In genomic region chr2:8681786-8682692, GRCh38 we compare ENCODE assay signal across 1 cellular context.
TF ChIP-seq lines count a peak whose summit lies in the region.

TSS of gene ID2 (plus strand) at chr2:8682056. CDS start at chr2:8682166, 110 bp downstream.

TF ChIP-seq in HepG2, 621 proteins besides CTCF, POLR2A, EP300 and RAD21 (continued from another document and continues in another):
- TF ChIP-seq ZNF318 (CRISPR knock-in tag; IDR thresholded peaks at IDR 0.05) (peak; percentile 78), NR2F1 (CRISPR knock-in tag; IDR thresholded peaks at IDR 0.05) (no peak), ZNF792 (CRISPR knock-in tag; IDR thresholded peaks at IDR 0.05) (peak; percentile 89), MED1 (CRISPR knock-in tag; IDR thresholded peaks at IDR 0.05) (peak; percentile 95), WIZ (CRISPR knock-in tag; IDR thresholded peaks at IDR 0.05) (no peak; the same call in 1 of the 2 replicates), PCBP1 (IDR thresholded peaks at IDR 0.05; ENCODE audit: borderline replicate concordance, low read depth, low read length) (no peak; the same call in none of the 2 replicates), ZNF296 (CRISPR knock-in tag; conservative IDR thresholded peaks at IDR 0.05) (peak; percentile 83; the same call in 1 of the 2 replicates), ZNF124 (CRISPR knock-in tag; IDR thresholded peaks at IDR 0.05) (peak; percentile 95), ZFP37 (CRISPR knock-in tag; IDR thresholded peaks at IDR 0.05; ENCODE audit: borderline replicate concordance) (peak; percentile 85), HOMEZ (CRISPR knock-in tag; IDR thresholded peaks at IDR 0.05; ENCODE audit: low read depth) (peak; percentile 49; the same call in 1 of the 2 replicates), RXRB (CRISPR knock-in tag; IDR thresholded peaks at IDR 0.05; ENCODE audit: borderline replicate concordance) (peak; percentile 88), GMEB1 (CRISPR knock-in tag; IDR thresholded peaks at IDR 0.05; ENCODE audit: borderline replicate concordance) (peak; percentile 68; the same call in 1 of the 2 replicates), PRDM4 (CRISPR knock-in tag; IDR thresholded peaks at IDR 0.05; ENCODE audit: borderline replicate concordance) (peak; percentile 90; the same call in 1 of the 2 replicates), MNT (IDR thresholded peaks at IDR 0.05) (peak; percentile 71), PPARG (CRISPR knock-in tag; conservative IDR thresholded peaks at IDR 0.05) (peak; percentile 51; the same call in 1 of the 2 replicates), ZNF329 (CRISPR knock-in tag; IDR thresholded peaks at IDR 0.05; ENCODE audit: low read depth) (peak; percentile 94), ZNF709 (CRISPR knock-in tag; IDR thresholded peaks at IDR 0.05) (peak; percentile 95), PAF1 (CRISPR knock-in tag; IDR thresholded peaks at IDR 0.05) (no peak), ZBTB14 (CRISPR knock-in tag; IDR thresholded peaks at IDR 0.05) (0 out of 2 replicates have a peak, but pooled peaks have one; percentile 49), ZMAT3 (CRISPR knock-in tag; conservative IDR thresholded peaks at IDR 0.05) (peak; percentile 97), ZNF615 (CRISPR knock-in tag; IDR thresholded peaks at IDR 0.05; ENCODE audit: borderline replicate concordance) (0 out of 2 replicates have a peak, but pooled peaks have one; percentile 42), HCFC1 (IDR thresholded peaks at IDR 0.05; ENCODE audit: low read depth, low read length) (peak; percentile 42), SYNCRIP (IDR thresholded peaks at IDR 0.05; ENCODE audit: insufficient read depth, low read depth, low read length) (no peak), SATB2 (CRISPR knock-in tag; IDR thresholded peaks at IDR 0.05) (peak; percentile 84; the same call in 1 of the 2 replicates), SKI (IDR thresholded peaks at IDR 0.05; ENCODE audit: partially characterized antibody) (peak; percentile 85), PREB (CRISPR knock-in tag; IDR thresholded peaks at IDR 0.05) (peak; percentile 37; the same call in 1 of the 2 replicates), IRX3 (CRISPR knock-in tag; IDR thresholded peaks at IDR 0.05; ENCODE audit: borderline replicate concordance, low read depth) (0 out of 2 replicates have a peak, but pooled peaks have one; percentile 41), ATF2 (CRISPR knock-in tag; IDR thresholded peaks at IDR 0.05) (peak; percentile 91), ZNF292 (CRISPR knock-in tag; IDR thresholded peaks at IDR 0.05; ENCODE audit: borderline replicate concordance, low read depth) (0 out of 2 replicates have a peak, but pooled peaks have one; percentile 32), RBM22 (optimal IDR thresholded peaks at IDR 0.05; ENCODE audit: low read length) (peak; percentile 91), SALL2 (CRISPR knock-in tag; IDR thresholded peaks at IDR 0.05) (peak; percentile 89), RNF219 (CRISPR knock-in tag; IDR thresholded peaks at IDR 0.05) (peak; percentile 56; the same call in 1 of the 2 replicates), EZH2 (conservative IDR thresholded peaks at IDR 0.05; ENCODE audit: low read depth, low read length) (no peak), ATAD3A (CRISPR knock-in tag; IDR thresholded peaks at IDR 0.05) (no peak), YY1 (IDR thresholded peaks at IDR 0.05; ENCODE audit: insufficient read depth, insufficient replicate concordance, low read depth, low read length) (peak; percentile 85), REPIN1 (CRISPR knock-in tag; IDR thresholded peaks at IDR 0.05; ENCODE audit: borderline replicate concordance, low read depth) (peak; percentile 92)
